Comparison of ENCODE assay signal across 1 cellular context in genomic region chr12:43063642-43064041, GRCh38.
TF ChIP-seq lines count a peak whose summit lies in the region.

No MANE protein-coding gene starts in this region.

TF ChIP-seq in HepG2, 621 proteins besides CTCF, POLR2A, EP300 and RAD21 (continued from another document):
- TF ChIP-seq GPBP1L1 (CRISPR knock-in tag; IDR thresholded peaks at IDR 0.05), result no peak
- no peak for TF ChIP-seq ZNF552 (CRISPR knock-in tag; IDR thresholded peaks at IDR 0.05; ENCODE audit: borderline replicate concordance)
- no peak for TF ChIP-seq ZFP91 (CRISPR knock-in tag; IDR thresholded peaks at IDR 0.05; ENCODE audit: borderline replicate concordance)
- no peak for TF ChIP-seq ZNF619 (CRISPR knock-in tag; IDR thresholded peaks at IDR 0.05)
- TF ChIP-seq SALL1 (CRISPR knock-in tag; IDR thresholded peaks at IDR 0.05), result no peak
- no peak for TF ChIP-seq ZNF205 (CRISPR knock-in tag; IDR thresholded peaks at IDR 0.05)
